Comparison of ENCODE assay signal across 15 cellular contexts in the genomic region with DNA sequence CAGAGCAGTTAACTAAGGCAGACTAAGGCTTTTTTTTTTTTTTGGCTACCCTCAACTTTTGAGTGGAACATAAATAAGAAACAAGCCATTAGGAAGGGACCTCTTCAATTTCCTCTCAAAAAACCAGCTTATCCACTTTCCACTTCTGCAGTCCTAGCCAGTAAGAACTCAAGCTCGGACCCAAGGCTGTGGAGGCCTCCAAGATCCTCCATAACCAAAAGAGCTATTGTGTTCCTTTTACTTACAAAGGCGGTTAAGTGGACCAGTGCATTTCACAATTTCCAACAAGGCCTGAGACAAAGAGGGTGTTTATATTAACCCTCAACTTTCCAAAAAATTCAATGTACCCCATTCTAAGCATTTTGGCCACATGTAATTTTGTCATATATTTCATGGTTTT. TPM values are rescaled to one million over a fixed set of nuclear protein-coding genes. Genes with fewer than 3 reads are reported as not detected.
A peak's percentile ranks its signal among the peaks of the same experiment; 100 is the strongest.
DNase-seq lines count a peak whose midpoint lies in the region; ATAC-seq and TF ChIP-seq lines count a peak whose summit lies in the region.
"Had no signal": no experiment of that assay in that cellular context is flagged by ENCODE, and none has a peak within 500 bp of the region (broad histone marks: within the 10 kb centered on the region; RNA-seq: fewer than 3 reads in every experiment).

No MANE protein-coding gene starts in this region.

- no peak overlapping the region for H2AFZ ChIP-seq in mammary epithelial cell (ENCODE audit: low read depth, low read length)

- no peak for ATAC-seq in activated T-cell treated with anti-CD3 and anti-CD28 coated beads, Interleukin-2, amount 50 U/mL, for 72 hours (replicated peaks in 1 of 2)
- no peak for ATAC-seq in GM19328 (IDR thresholded peaks at IDR 0.05; ENCODE audit: unreplicated experiment)
- ATAC-seq: T-cell had no signal

- H3K9me3 ChIP-seq in mammary epithelial cell (replicated peaks; ENCODE audit: insufficient read depth, low read length), result no peaks in the 10 kb centered on the region
- H3K9me3 ChIP-seq: breast epithelium had no signal

- no peaks in the 10 kb centered on the region for H4K20me1 ChIP-seq in mammary epithelial cell (ENCODE audit: insufficient read depth, low read length)

- peaks cover 1 to 19% of the 10 kb centered on the region in 2 donors for H3K36me3 Mint-ChIP-seq in activated T-cell treated with anti-CD3 and anti-CD28 coated beads, Interleukin-2, amount 50 U/mL, for 72 hours (ENCODE audit: insufficient read depth in 2 of 2)
- H3K36me3 Mint-ChIP-seq in endothelial cell (ENCODE audit: low read depth, unreplicated experiment), result peaks cover 14% of the 10 kb centered on the region
- H3K36me3 Mint-ChIP-seq in type B pancreatic cell, result peaks cover 4% of the 10 kb centered on the region
- H3K36me3 Mint-ChIP-seq: T-cell had no signal

- peaks cover 6% of the 10 kb centered on the region for H3K4me1 ChIP-seq in mammary epithelial cell (ENCODE audit: insufficient read depth, low read length)
- H3K4me1 ChIP-seq: breast epithelium had no signal

- H3K27ac ChIP-seq in mammary epithelial cell (ENCODE audit: insufficient read depth, low read depth, low read length), result no peak overlapping the region

- peak overlapping the region; percentile 62 to 81 for H3K4me3 Mint-ChIP-seq in activated T-cell treated with anti-CD3 and anti-CD28 coated beads, Interleukin-2, amount 50 U/mL, for 72 hours
- H3K4me3 Mint-ChIP-seq in endothelial cell (ENCODE audit: unreplicated experiment), result no peak overlapping the region
- peak overlapping the region; percentile 18 for H3K4me3 Mint-ChIP-seq in type B pancreatic cell
- H3K4me3 Mint-ChIP-seq: T-cell had no signal

- H3K27me3 ChIP-seq in mammary epithelial cell (ENCODE audit: insufficient read depth, low read length), result no peaks in the 10 kb centered on the region

- no peaks in the 10 kb centered on the region for H3K9me3 Mint-ChIP-seq in activated T-cell treated with anti-CD3 and anti-CD28 coated beads, Interleukin-2, amount 50 U/mL, for 72 hours
- H3K9me3 Mint-ChIP-seq in endothelial cell (ENCODE audit: unreplicated experiment), result no peaks in the 10 kb centered on the region
- H3K9me3 Mint-ChIP-seq in type B pancreatic cell, result no peaks in the 10 kb centered on the region
- H3K9me3 Mint-ChIP-seq: T-cell had no signal

- no TSS peak for BruUV-seq in mammary epithelial cell (replicated peaks; lab: Mats Ljungman, UMichigan)

- H3K27me3 Mint-ChIP-seq in activated T-cell treated with anti-CD3 and anti-CD28 coated beads, Interleukin-2, amount 50 U/mL, for 72 hours (ENCODE audit: low read depth), result no peaks in the 10 kb centered on the region
- H3K27me3 Mint-ChIP-seq in endothelial cell (ENCODE audit: unreplicated experiment), result peaks cover 1% of the 10 kb centered on the region
- peaks cover 23% of the 10 kb centered on the region for H3K27me3 Mint-ChIP-seq in type B pancreatic cell

- H3K27ac Mint-ChIP-seq in activated T-cell treated with anti-CD3 and anti-CD28 coated beads, Interleukin-2, amount 50 U/mL, for 72 hours, result peak overlapping the region; percentile 92
- H3K27ac Mint-ChIP-seq in endothelial cell (ENCODE audit: unreplicated experiment) (peak overlapping the region; percentile 8), type B pancreatic cell (no peak overlapping the region)
- H3K27ac Mint-ChIP-seq: T-cell had no signal

- CTCF ChIA-PET in mammary epithelial cell (lab: Charles Lee; ENCODE audit: low non-redundant PET), result no interaction called here

- no peaks in the 10 kb centered on the region for H3K79me2 ChIP-seq in mammary epithelial cell (ENCODE audit: insufficient read depth, low read length)

- no peak overlapping the region for H3K4me3 ChIP-seq in mammary epithelial cell (replicated peaks in 1 of 3; ENCODE audit: insufficient read depth in 1 of 3, low read depth in 2 of 3, low read length in 3 of 3)
- H3K4me3 ChIP-seq: breast epithelium had no signal

- H3K36me3 ChIP-seq in mammary epithelial cell (ENCODE audit: insufficient read depth, low read length), result no peaks in the 10 kb centered on the region
- H3K36me3 ChIP-seq: breast epithelium had no signal

- DNase-seq in activated T-cell treated with anti-CD3 and anti-CD28 coated beads, Interleukin-2, amount 50 U/mL, for 72 hours, result no peak
- no peak for DNase-seq in activated T-cell treated with anti-CD3 and anti-CD28 coated beads, Interleukin-2, amount 50 U/mL, for 1 hour
- DNase-seq in NCI-H510A treated with DMSO at 0.1 percent for 48 hours (lab: John Stamatoyannopoulos, UW), result peak; percentile 62
- DNase-seq in endothelial cell (ENCODE audit: low spot score), result no peak
- DNase-seq in type B pancreatic cell (ENCODE audit: extremely low spot score, unreplicated experiment), result no peak
- DNase-seq in mammary epithelial cell, result no peak
- no peak for DNase-seq in NCI-H2107 treated with DMSO at 0.1 percent for 48 hours (lab: John Stamatoyannopoulos, UW; ENCODE audit: unreplicated experiment)
- DNase-seq: activated naive CD4-positive, alpha-beta T cell treated with Interleukin-2 at 50 U/mL for 16 hours; effector memory CD4-positive, alpha-beta T cell; H7; NCI-H526 treated with DMSO at 0.1 percent for 48 hours; stimulated activated CD4-positive, alpha-beta T cell treated with anti-CD3 and anti-CD28 coated beads, Interleukin-4, amount 100 ng/mL, for 4 hours; T-cell had no signal

- no peak overlapping the region for H3K4me2 ChIP-seq in mammary epithelial cell (ENCODE audit: insufficient read depth, low read depth, low read length)

- in situ Hi-C loops in mammary epithelial cell (cut with MboI; ENCODE audit: low sequenced_read_pairs in 2 of 2), result no loop called here

- H3K9ac ChIP-seq in mammary epithelial cell (ENCODE audit: insufficient read depth, low read length), result no peak overlapping the region

- TF ChIP-seq CTCF in endothelial cell (IDR thresholded peaks at IDR 0.05; ENCODE audit: unreplicated experiment) (no peak), type B pancreatic cell (conservative IDR thresholded peaks at IDR 0.05) (no peak), mammary epithelial cell (conservative IDR thresholded peaks at IDR 0.05 in 1 of 2, IDR thresholded peaks at IDR 0.05 in 1 of 2; ENCODE audit: extremely low read depth in 1 of 2, insufficient read depth in 1 of 2, low read depth in 1 of 2, low read length in 2 of 2) (no peak)

- WGBS in mammary epithelial cell (ENCODE audit: low coverage, missing lambda C conversion rate), result 46% methylated on average over 2 of the region's 2 CpGs

- H3K4me1 Mint-ChIP-seq in activated T-cell treated with anti-CD3 and anti-CD28 coated beads, Interleukin-2, amount 50 U/mL, for 72 hours (ENCODE audit: low read depth), result peaks cover 91% of the 10 kb centered on the region
- peaks cover 59% of the 10 kb centered on the region for H3K4me1 Mint-ChIP-seq in endothelial cell (ENCODE audit: unreplicated experiment)
- peaks cover 45% of the 10 kb centered on the region for H3K4me1 Mint-ChIP-seq in type B pancreatic cell (ENCODE audit: unreplicated experiment)

- dilution Hi-C loops in mammary epithelial cell (cut with HindIII; ENCODE audit: low sequenced_read_pairs), result no loop called here

- intact Hi-C loops in mammary epithelial cell (cut with micrococcal nuclease), result no loop called here

RNA-seq across cellular contexts. Expression of gene KCNK5, which starts 5.2 kb away (rescaled TPM):
- total RNA-seq in activated T-cell treated with anti-CD3 and anti-CD28 coated beads, Interleukin-2, amount 50 U/mL, for 72 hours, result 10 to 100 TPM; 10.9 to 14.7 TPM
- total RNA-seq in endothelial cell (ENCODE audit: unreplicated experiment), result 9.8 TPM
- total RNA-seq in type B pancreatic cell (ENCODE audit: low replicate concordance), result 7.6 and 10.1 TPM in 2 replicates
- total RNA-seq in mammary epithelial cell, result 1 to 10 TPM in 1 of 2 donors, not detected in 1; 1.3 TPM
- 0.40 TPM for polyA plus RNA-seq in mammary epithelial cell
- not detected for polyA minus RNA-seq in mammary epithelial cell
